1 cellular context compared by ENCODE assay signal in genomic region chr17:42311240-42312034, GRCh38.
TF ChIP-seq lines count a peak whose summit lies in the region.

No MANE protein-coding gene starts in this region.

TF ChIP-seq in K562, 482 proteins besides CTCF, POLR2A, EP300 and RAD21 (continued from another document):
- TF ChIP-seq MTA3 (IDR thresholded peaks at IDR 0.05; ENCODE audit: borderline replicate concordance) (0 out of 2 replicates have a peak, but pooled peaks have one; percentile 31), ZFP30 (CRISPR knock-in tag; IDR thresholded peaks at IDR 0.05; ENCODE audit: borderline replicate concordance) (no peak), THRA (IDR thresholded peaks at IDR 0.05) (no peak), GATA2 (CRISPR knock-in tag; IDR thresholded peaks at IDR 0.05) (no peak), ZNF316 (IDR thresholded peaks at IDR 0.05) (no peak), NFATC3 (IDR thresholded peaks at IDR 0.05) (no peak), ZNF444 (CRISPR knock-in tag; IDR thresholded peaks at IDR 0.05) (no peak), ZBTB12 (CRISPR knock-in tag; IDR thresholded peaks at IDR 0.05) (no peak), ZNF592 (IDR thresholded peaks at IDR 0.05) (peak; percentile 94), TRIM24 (IDR thresholded peaks at IDR 0.05) (peak; percentile 21 to 47; a peak in 1 of 4 replicates), E4F1 (CRISPR knock-in tag; IDR thresholded peaks at IDR 0.05; ENCODE audit: borderline replicate concordance) (no peak), RBM15 (IDR thresholded peaks at IDR 0.05; ENCODE audit: insufficient read depth, low read length) (no peak), TAF1 (IDR thresholded peaks at IDR 0.05; ENCODE audit: control insufficient read depth, extremely low read depth, insufficient read depth, low read length, severe bottlenecking) (peak; percentile 60), ZBTB26 (CRISPR knock-in tag; IDR thresholded peaks at IDR 0.05) (no peak), ADNP (tag; IDR thresholded peaks at IDR 0.05) (no peak), KAT8 (IDR thresholded peaks at IDR 0.05; ENCODE audit: low read depth) (no peak), KLF13 (tag; IDR thresholded peaks at IDR 0.05; ENCODE audit: borderline replicate concordance, low read depth) (no peak), KAT7 (CRISPR knock-in tag; IDR thresholded peaks at IDR 0.05; ENCODE audit: borderline replicate concordance) (no peak), DIDO1 (tag; IDR thresholded peaks at IDR 0.05; ENCODE audit: low read depth) (no peak), YY1 (IDR thresholded peaks at IDR 0.05; ENCODE audit: borderline replicate concordance in 1 of 3, control insufficient read depth in 1 of 3, extremely low read depth in 1 of 3, insufficient read depth in 3 of 3, insufficient read length in 1 of 3, insufficient replicate concordance in 2 of 3, low read depth in 1 of 3, low read length in 2 of 3) (no peak), SREBF1 (IDR thresholded peaks at IDR 0.05; ENCODE audit: borderline replicate concordance, low read depth, low read length) (no peak), SOX6 (IDR thresholded peaks at IDR 0.05) (no peak), EZH2 (IDR thresholded peaks at IDR 0.05; ENCODE audit: borderline replicate concordance, low read depth, low read length) (no peak), STAT5A (IDR thresholded peaks at IDR 0.05; ENCODE audit: borderline replicate concordance, low read length) (no peak; the same call in 1 of the 2 replicates), ETS2 (tag; IDR thresholded peaks at IDR 0.05; ENCODE audit: borderline replicate concordance, poor library complexity, severe bottlenecking) (no peak), TAF15 (IDR thresholded peaks at IDR 0.05; ENCODE audit: low read depth, low read length) (no peak), ELF1 (tag; IDR thresholded peaks at IDR 0.05) (no peak), E2F5 (CRISPR knock-in tag; IDR thresholded peaks at IDR 0.05) (no peak), ZNF282 (CRISPR knock-in tag; IDR thresholded peaks at IDR 0.05) (no peak), MECOM (CRISPR knock-in tag; IDR thresholded peaks at IDR 0.05) (no peak), AFF1 (IDR thresholded peaks at IDR 0.05; ENCODE audit: low read depth in 1 of 2, partially characterized antibody in 2 of 2) (peak in 1 of 2 experiments; percentile 13), YBX1 (IDR thresholded peaks at IDR 0.05) (no peak), MTA2 (IDR thresholded peaks at IDR 0.05; ENCODE audit: low read depth) (no peak), TAL1 (IDR thresholded peaks at IDR 0.05) (no peak; the same call in 1 of the 2 replicates), XRCC5 (IDR thresholded peaks at IDR 0.05; ENCODE audit: low read depth, low read length) (0 out of 2 replicates have a peak, but pooled peaks have one; percentile 34), MLX (CRISPR knock-in tag; conservative IDR thresholded peaks at IDR 0.05) (no peak), ZEB2 (IDR thresholded peaks at IDR 0.05) (no peak)
